In the genomic region with DNA sequence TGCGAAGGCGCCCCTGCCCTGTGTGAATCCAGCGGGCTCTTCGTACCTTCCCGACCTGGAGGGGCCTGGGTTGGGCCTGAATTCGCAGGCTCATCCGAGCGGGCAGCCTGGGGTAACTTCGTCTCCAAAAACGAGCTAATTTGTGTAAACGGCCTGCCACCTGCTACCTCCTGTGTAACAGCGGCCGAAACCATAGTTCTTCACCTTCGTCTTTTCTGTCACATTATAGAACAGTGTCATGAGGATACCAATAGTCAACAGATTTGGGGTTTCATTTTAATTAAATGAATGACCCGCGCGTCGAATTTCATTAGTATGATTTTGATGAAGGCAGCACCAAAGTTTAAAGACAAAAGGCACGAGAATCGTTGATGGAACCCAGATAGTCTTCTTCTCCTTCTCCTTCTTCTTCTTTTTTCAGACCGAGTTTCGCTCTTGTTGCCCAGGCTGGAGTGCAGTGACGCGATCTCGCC, we compare ENCODE assay signal across 8 cellular contexts. TPM values are rescaled to one million over a fixed set of nuclear protein-coding genes. Genes with fewer than 3 reads are reported as not detected.
DNase-seq lines count a peak whose midpoint lies in the region; ATAC-seq and TF ChIP-seq lines count a peak whose summit lies in the region.

No MANE protein-coding gene starts in this region.

- no peak for TF ChIP-seq POLR2A in vagina (IDR thresholded peaks at IDR 0.05)

- H3K4me1 Mint-ChIP-seq in MCF 10A (ENCODE audit: insufficient read depth, unreplicated experiment), result peaks cover 4% of the 10 kb centered on the region

- no TSS peak for BruUV-seq in MCF 10A (replicated peaks; lab: Mats Ljungman, UMichigan)

- peak; percentile 2 for DNase-seq in cardiac septum (ENCODE audit: low spot score)
- no peak for DNase-seq in Right ventricle myocardium inferior (ENCODE audit: missing footprints)
- DNase-seq in MCF 10A (ENCODE audit: unreplicated experiment), result no peak
- no peak for DNase-seq in vagina (ENCODE audit: extremely low spot score in 2 of 2)
- DNase-seq in NCI-H510A (lab: John Stamatoyannopoulos, UW), result no peak
- no peak for DNase-seq in kidney glomerular epithelial cell (lab: John Stamatoyannopoulos, UW)
- DNase-seq in NCI-H2107 (lab: John Stamatoyannopoulos, UW), result no peak

- H3K27me3 Mint-ChIP-seq in MCF 10A (ENCODE audit: insufficient read depth, unreplicated experiment), result no peaks in the 10 kb centered on the region

- no peaks in the 10 kb centered on the region for H3K9me3 Mint-ChIP-seq in MCF 10A (ENCODE audit: unreplicated experiment)

- intact Hi-C loops in cardiac septum (cut with DNase I), result no loop called here
- intact Hi-C loops in Right ventricle myocardium inferior (cut with DNase I), result no loop called here
- intact Hi-C loops in MCF 10A (cut with micrococcal nuclease), result no loop called here
- intact Hi-C loops in vagina (cut with DNase I), result loop anchor here (5.0 kb wide), 1 partner anchor 66 kb away; no protein-coding TSS in a partner anchor

- POLR2A ChIA-PET in MCF 10A (lab: Yijun Ruan, JAX), result interaction anchor here (0.6 to 4.3 kb wide), 9 partner anchors 9 to 357 kb away, joined by 3 to 39 read pairs (median 24); a partner anchor contains a TSS

- peaks cover 1% of the 10 kb centered on the region for H3K36me3 Mint-ChIP-seq in MCF 10A (ENCODE audit: insufficient read depth, unreplicated experiment)

- peak; percentile 9 for TF ChIP-seq CTCF in MCF 10A (IDR thresholded peaks at IDR 0.05; ENCODE audit: unreplicated experiment)
- TF ChIP-seq CTCF in vagina (IDR thresholded peaks at IDR 0.05), result no peak

- H3K4me1 ChIP-seq in mononuclear cell (ENCODE audit: insufficient read depth, low read length) (peaks cover 16% of the 10 kb centered on the region), vagina (peaks cover 18% of the 10 kb centered on the region)

- ATAC-seq in Right ventricle myocardium inferior, result no peak

- H3K9me3 ChIP-seq in mononuclear cell (ENCODE audit: low read depth, low read length), result no peaks in the 10 kb centered on the region
- no peaks in the 10 kb centered on the region for H3K9me3 ChIP-seq in vagina

- peaks cover 0 to 5% of the 10 kb centered on the region in 2 donors for H3K36me3 ChIP-seq in vagina

- CTCF ChIA-PET in MCF 10A (lab: Yijun Ruan, JAX), result interaction anchor here (0.6 to 7.7 kb wide), 3 partner anchors 11 to 58 kb away, joined by 3 to 80 read pairs (median 4); no protein-coding TSS in a partner anchor

- H3K27me3 ChIP-seq in mononuclear cell (ENCODE audit: insufficient read depth, low read length) (peaks cover 12% of the 10 kb centered on the region), vagina (no peaks in the 10 kb centered on the region)

- H3K27ac ChIP-seq in vagina, result no peak overlapping the region

- H3K4me3 Mint-ChIP-seq in MCF 10A (ENCODE audit: unreplicated experiment), result peak overlapping the region; percentile 69

- peak overlapping the region; percentile 48 for H3K4me3 ChIP-seq in mononuclear cell (ENCODE audit: low read length)
- peak overlapping the region; percentile 63 to 68 for H3K4me3 ChIP-seq in vagina

- H3K27ac Mint-ChIP-seq in MCF 10A (ENCODE audit: low read depth, unreplicated experiment), result no peak overlapping the region

RNA-seq across cellular contexts. Expression of a gene that starts 0.5 kb away (rescaled TPM):
- total RNA-seq in cardiac septum (2.9 TPM), Right ventricle myocardium inferior (12.8 TPM), MCF 10A (2022) (22.4 and 27.7 TPM in 2 replicates), mononuclear cell (12.7 TPM), vagina (4.2 TPM)

RNA-seq across cellular contexts. Expression of a gene that starts 27.2 kb away (rescaled TPM):
- total RNA-seq in cardiac septum, result 1,552 TPM
- total RNA-seq in Right ventricle myocardium inferior, result 1,403 TPM
- total RNA-seq in MCF 10A (2022), result 626 and 729 TPM in 2 replicates
- total RNA-seq in mononuclear cell, result 1,077 TPM
- total RNA-seq in vagina, result 625 TPM
